ENCODE assay signal across 10 cellular contexts in genomic region chr7:2621061-2621828, GRCh38. TPM values are rescaled to one million over a fixed set of nuclear protein-coding genes. Genes with fewer than 3 reads are reported as not detected.
DNase-seq lines count a peak whose midpoint lies in the region; ATAC-seq and TF ChIP-seq lines count a peak whose summit lies in the region.
"Had no signal": no experiment of that assay in that cellular context is flagged by ENCODE, and none has a peak within 500 bp of the region (broad histone marks: within the 10 kb centered on the region; RNA-seq: fewer than 3 reads in every experiment).

No MANE protein-coding gene starts in this region.

- TF ChIP-seq EP300 in ovary (IDR thresholded peaks at IDR 0.05), result no peak

- H3K36me3 ChIP-seq in left ventricle myocardium inferior (no peaks in the 10 kb centered on the region), ovary (no peaks in the 10 kb centered on the region), ascending aorta (no peaks in the 10 kb centered on the region)

- no peak overlapping the region for H3K4me3 ChIP-seq in left ventricle myocardium inferior
- H3K4me3 ChIP-seq in ovary, result no peak overlapping the region
- no peak overlapping the region for H3K4me3 ChIP-seq in ascending aorta

- TF ChIP-seq POLR2A in ovary (IDR thresholded peaks at IDR 0.05), result no peak

- no peak for ATAC-seq in HG03108 (IDR thresholded peaks at IDR 0.05; ENCODE audit: unreplicated experiment)

- H3K27me3 ChIP-seq in left ventricle myocardium inferior (ENCODE audit: low read depth) (no peaks in the 10 kb centered on the region), ovary (no peaks in the 10 kb centered on the region), ascending aorta (no peaks in the 10 kb centered on the region)

- DNase-seq in EL (peak; percentile 61), left ventricle myocardium inferior (peak; percentile 75), ovary (peak; percentile 77 to 91 (median 82)), cerebellum (ENCODE audit: low spot score) (no peak), ascending aorta (ENCODE audit: low spot score in 2 of 2) (no peak)
- no peak for DNase-seq in stimulated activated CD4-positive, alpha-beta T cell treated with anti-CD3 and anti-CD28 coated beads, Interleukin-12 subunit alpha, Interleukin-12 subunit beta, amount 100 ng/mL, for 4 hours
- DNase-seq: activated naive CD4-positive, alpha-beta T cell treated with anti-CD3 and anti-CD28 coated beads for 36 hours; NCI-H446 had no signal

- 12 to 19% (median 16%) methylated on average over 23 of the region's 23 CpGs for WGBS in ovary, 3 donors

- H3K27ac ChIP-seq in VCaP (peak overlapping the region; percentile 66), left ventricle myocardium inferior (replicated peaks) (no peak overlapping the region), ovary (no peak overlapping the region), ascending aorta (no peak overlapping the region)

- intact Hi-C loops in left ventricle myocardium inferior (cut with micrococcal nuclease), result no loop called here
- intact Hi-C loops in ovary (cut with DNase I), result no loop called here
- intact Hi-C loops in ascending aorta (cut with DNase I), result no loop called here

- peaks cover 63% of the 10 kb centered on the region for H3K4me1 ChIP-seq in left ventricle myocardium inferior
- peaks cover 8% of the 10 kb centered on the region for H3K4me1 ChIP-seq in ovary (ENCODE audit: insufficient read depth)
- peaks cover 13 to 41% of the 10 kb centered on the region in 2 donors for H3K4me1 ChIP-seq in ascending aorta

- no peak for TF ChIP-seq CTCF in VCaP (conservative IDR thresholded peaks at IDR 0.05)
- no peak for TF ChIP-seq CTCF in left ventricle myocardium inferior (IDR thresholded peaks at IDR 0.05; ENCODE audit: borderline replicate concordance)
- no peak for TF ChIP-seq CTCF in ovary (IDR thresholded peaks at IDR 0.05)
- TF ChIP-seq CTCF in ascending aorta (IDR thresholded peaks at IDR 0.05), result no peak

- H3K9me3 ChIP-seq in left ventricle myocardium inferior (replicated peaks), result no peaks in the 10 kb centered on the region
- no peaks in the 10 kb centered on the region for H3K9me3 ChIP-seq in ovary
- no peaks in the 10 kb centered on the region for H3K9me3 ChIP-seq in ascending aorta

RNA-seq across cellular contexts. Expression of gene TTYH3, which starts 10.5 kb away (rescaled TPM):
- total RNA-seq in left ventricle myocardium inferior, result 10.9 TPM
- 10 to 100 TPM in 6 of 7 donors, 1 to 10 TPM in 1; 7.7 to 34.4 (median 22.7) TPM for total RNA-seq in ovary
- 10 to 100 TPM in 1 of 2 donors, 1 to 10 TPM in 1; 5.6 to 21.0 TPM for polyA plus RNA-seq in ovary
- total RNA-seq in cerebellum, result 60.5 TPM
- total RNA-seq in ascending aorta, result 70.5 TPM

Comparison
In these comparisons a context has a peak if more than half of its experiments do, and no peak if none do; other contexts are left out.
1. DNase-seq: peak in EL (single experiment), left ventricle myocardium inferior (single experiment) and ovary (5 of 5); none in stimulated activated CD4-positive, alpha-beta T cell treated with anti-CD3 and anti-CD28 coated beads, Interleukin-12 subunit alpha, Interleukin-12 subunit beta, amount 100 ng/mL, for 4 hours (single experiment), cerebellum (single experiment) and ascending aorta (0 of 2).